21 cellular contexts compared by ENCODE assay signal in genomic region chrX:50635162-50635561, GRCh38.
DNase-seq lines count a peak whose midpoint lies in the region; ATAC-seq, FAIRE-seq and TF ChIP-seq lines count a peak whose summit lies in the region.
"Had no signal": no experiment of that assay in that cellular context is flagged by ENCODE, and none has a peak within 500 bp of the region (broad histone marks: within the 10 kb centered on the region; RNA-seq: fewer than 3 reads in every experiment).

No MANE protein-coding gene starts in this region.

- no peak overlapping the region for H2AFZ ChIP-seq in osteoblast (ENCODE audit: low read length)

- peaks cover 0 to 3% of the 10 kb centered on the region in 2 donors for H3K4me1 ChIP-seq in kidney (ENCODE audit: control insufficient read depth in 1 of 2, insufficient read depth in 1 of 2, low read depth in 1 of 2, low read length in 2 of 2)
- no peaks in the 10 kb centered on the region for H3K4me1 ChIP-seq in osteoblast (ENCODE audit: insufficient read depth, low read length)
- peaks cover 0 to 2% (median 0%) of the 10 kb centered on the region in 3 donors for H3K4me1 ChIP-seq in esophagus squamous epithelium
- no peaks in the 10 kb centered on the region for H3K4me1 ChIP-seq in lower lobe of right lung
- H3K4me1 ChIP-seq: Caco-2 had no signal

- H3K79me2 ChIP-seq in osteoblast (ENCODE audit: insufficient read depth, low read length), result no peaks in the 10 kb centered on the region

- DNase-seq in G401 (ENCODE audit: low spot score) (peak; percentile 57), kidney (peak; percentile 64), osteoblast (ENCODE audit: insufficient read length, low spot score, missing footprints) (peak; percentile 66), esophagus squamous epithelium (lab: John Stamatoyannopoulos, UW) (no peak), lower lobe of right lung (no peak), dorsolateral prefrontal cortex (no peak)
- DNase-seq: 8988T; AML-193; Caco-2; Calu3; CD4-positive, alpha-beta T cell; CD8-positive, alpha-beta T cell; DMS79 treated with DMSO at 0.1 percent for 48 hours; GDM1 had no signal

- ATAC-seq in lower lobe of right lung, result no peak
- ATAC-seq: CD8-positive, alpha-beta T cell; GM12878 had no signal

- no peak for FAIRE-seq in kidney (lab: Jason Lieb, UNC)
- FAIRE-seq: A204.1, D721Med, GM12878, GM12892, GM18507 had no signal

- no peak overlapping the region for H3K9ac ChIP-seq in kidney (ENCODE audit: low read length in 2 of 2)
- H3K9ac ChIP-seq: BLaER1 treated with 17β-estradiol and CSF1 and Interleukin-3, amounts not matched to agents 10 nM and 100 nM had no signal

- H3K9me3 ChIP-seq in kidney (ENCODE audit: control insufficient read depth in 1 of 2, low read length in 2 of 2) (no peaks in the 10 kb centered on the region), osteoblast (ENCODE audit: low read depth, low read length) (no peaks in the 10 kb centered on the region), esophagus squamous epithelium (no peaks in the 10 kb centered on the region), lower lobe of right lung (no peaks in the 10 kb centered on the region)
- H3K9me3 ChIP-seq: Caco-2 had no signal

- TF ChIP-seq POLR2A in esophagus squamous epithelium (IDR thresholded peaks at IDR 0.05), result no peak

- H3K4me2 ChIP-seq in osteoblast (ENCODE audit: insufficient read depth, low read length), result no peak overlapping the region
- H3K4me2 ChIP-seq: BLaER1 treated with 17β-estradiol and CSF1 and Interleukin-3, amounts not matched to agents 10 nM and 100 nM had no signal

- in situ Hi-C loops in G401 (cut with HindIII; ENCODE audit: low sequenced_read_pairs), result no loop called here

- H3K27ac ChIP-seq in kidney (ENCODE audit: low read depth in 2 of 2, low read length in 2 of 2), result no peak overlapping the region
- no peak overlapping the region for H3K27ac ChIP-seq in osteoblast (ENCODE audit: low read depth, low read length)
- H3K27ac ChIP-seq in esophagus squamous epithelium, result no peak overlapping the region
- H3K27ac ChIP-seq in lower lobe of right lung, result no peak overlapping the region
- H3K27ac ChIP-seq in dorsolateral prefrontal cortex, result no peak overlapping the region
- H3K27ac ChIP-seq: BLaER1 treated with 17β-estradiol and CSF1 and Interleukin-3, amounts not matched to agents 10 nM and 100 nM; C4-2B had no signal

- H4K20me1 ChIP-seq in osteoblast (ENCODE audit: insufficient read depth, low read length), result no peaks in the 10 kb centered on the region

- no peak overlapping the region for H3K4me3 ChIP-seq in kidney (ENCODE audit: low read length in 2 of 2)
- no peak overlapping the region for H3K4me3 ChIP-seq in osteoblast (ENCODE audit: insufficient read depth, low read length)
- H3K4me3 ChIP-seq in esophagus squamous epithelium, result no peak overlapping the region
- H3K4me3 ChIP-seq in lower lobe of right lung, result no peak overlapping the region
- no peak overlapping the region for H3K4me3 ChIP-seq in dorsolateral prefrontal cortex
- H3K4me3 ChIP-seq: BLaER1 treated with 17β-estradiol and CSF1 and Interleukin-3, amounts not matched to agents 10 nM and 100 nM; GM12878 had no signal

- no peaks in the 10 kb centered on the region for H3K27me3 ChIP-seq in osteoblast (ENCODE audit: insufficient read depth, low read length)
- H3K27me3 ChIP-seq in esophagus squamous epithelium, result no peaks in the 10 kb centered on the region
- no peaks in the 10 kb centered on the region for H3K27me3 ChIP-seq in lower lobe of right lung (ENCODE audit: low read depth)
- H3K27me3 ChIP-seq in dorsolateral prefrontal cortex, result peaks cover 0 to 72% (median 16%) of the 10 kb centered on the region in 45 donors

- peaks cover 3 to 4% of the 10 kb centered on the region in 2 donors for H3K36me3 ChIP-seq in kidney (ENCODE audit: control insufficient read depth in 1 of 2, insufficient read depth in 2 of 2, low read length in 2 of 2)
- H3K36me3 ChIP-seq in osteoblast (ENCODE audit: insufficient read depth, low read length), result no peaks in the 10 kb centered on the region
- H3K36me3 ChIP-seq in esophagus squamous epithelium, result peaks cover 0 to 18% (median 0%) of the 10 kb centered on the region in 3 donors
- peaks cover 6% of the 10 kb centered on the region for H3K36me3 ChIP-seq in lower lobe of right lung
- H3K36me3 ChIP-seq: BLaER1 treated with 17β-estradiol and CSF1 and Interleukin-3, amounts not matched to agents 10 nM and 100 nM had no signal

- WGBS in esophagus squamous epithelium, 2 donors, result 92% methylated on average over 6 of the region's 9 CpGs; no CpG with 5 or more reads in 1 of the 2 donors

- TF ChIP-seq CTCF in kidney (IDR thresholded peaks at IDR 0.05; ENCODE audit: borderline replicate concordance, extremely low read depth, insufficient read depth) (no peak), osteoblast (IDR thresholded peaks at IDR 0.05; ENCODE audit: extremely low read depth, low read depth, low read length) (no peak), esophagus squamous epithelium (IDR thresholded peaks at IDR 0.05) (no peak), lower lobe of right lung (IDR thresholded peaks at IDR 0.05) (no peak), dorsolateral prefrontal cortex (IDR thresholded peaks at IDR 0.05 in 54 of 56, conservative IDR thresholded peaks at IDR 0.05 in 2 of 56; ENCODE audit: low read depth in 1 of 56, partially characterized antibody in 56 of 56) (no peak)

- intact Hi-C loops in kidney (cut with DNase I) (no loop called here), esophagus squamous epithelium (cut with DNase I) (no loop called here), lower lobe of right lung (cut with DNase I) (no loop called here), dorsolateral prefrontal cortex (cut with DNase I) (no loop called here)

Comparison
In these comparisons a context has a peak if more than half of its experiments do, and no peak if none do; other contexts are left out.
1. DNase-seq: peak in G401 (single experiment), kidney (single experiment) and osteoblast (single experiment); none in esophagus squamous epithelium (single experiment), lower lobe of right lung (single experiment) and dorsolateral prefrontal cortex (0 of 10).